ENCODE assay signal across 8 cellular contexts in the genomic region with DNA sequence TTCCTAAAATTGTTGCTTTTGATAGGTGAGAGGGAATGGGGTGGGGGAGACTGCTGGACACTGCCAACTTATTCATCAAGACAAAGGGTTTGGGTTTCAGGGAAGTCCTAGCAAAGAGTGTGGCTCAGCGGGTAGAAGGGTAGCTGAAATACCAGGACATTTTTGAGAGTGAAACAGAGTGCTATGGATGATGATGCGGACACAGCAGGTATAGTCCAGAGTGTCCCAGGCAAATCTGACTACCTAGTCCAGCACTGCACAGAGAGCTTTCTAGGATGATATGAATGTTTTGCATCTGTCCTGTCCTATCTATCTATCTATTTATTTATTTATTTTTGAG.
DNase-seq lines count a peak whose midpoint lies in the region; ATAC-seq, FAIRE-seq and TF ChIP-seq lines count a peak whose summit lies in the region.

No MANE protein-coding gene starts in this region.

- ATAC-seq in GM21723 (IDR thresholded peaks at IDR 0.05; ENCODE audit: unreplicated experiment), result no peak
- ATAC-seq in HG02759 (IDR thresholded peaks at IDR 0.05; ENCODE audit: unreplicated experiment), result no peak

- no peak for FAIRE-seq in RCC 7860 (lab: Jason Lieb, UNC)

- peaks cover 21% of the 10 kb centered on the region for H3K4me1 ChIP-seq in CD8-positive, alpha-beta memory T cell (ENCODE audit: insufficient read depth, low read length)
- H3K4me1 ChIP-seq in Peyer's patch (peaks cover 0 to 26% (median 8%) of the 10 kb centered on the region in 4 donors), esophagus (ENCODE audit: control insufficient read depth in 2 of 2, insufficient read depth in 2 of 2, low read length in 1 of 2) (peaks cover 2% of the 10 kb centered on the region in 2 donors), ovary (ENCODE audit: insufficient read depth) (peaks cover 11% of the 10 kb centered on the region)

- H3K4me3 Mint-ChIP-seq in CD8-positive, alpha-beta memory T cell, result peak overlapping the region; percentile 92 to 99 (median 97)

- TF ChIP-seq CTCF in Peyer's patch (IDR thresholded peaks at IDR 0.05), result no peak
- TF ChIP-seq CTCF in ovary (IDR thresholded peaks at IDR 0.05), result no peak

- no peaks in the 10 kb centered on the region for H3K9me3 Mint-ChIP-seq in CD8-positive, alpha-beta memory T cell

- H3K36me3 Mint-ChIP-seq in CD8-positive, alpha-beta memory T cell, result peaks cover 0 to 3% (median 0%) of the 10 kb centered on the region in 3 donors

- no peak for TF ChIP-seq EP300 in ovary (IDR thresholded peaks at IDR 0.05)

- peaks cover 14 to 33% (median 31%) of the 10 kb centered on the region in 3 donors for H3K4me1 Mint-ChIP-seq in CD8-positive, alpha-beta memory T cell

- peak overlapping the region; percentile 93 for H3K4me3 ChIP-seq in CD8-positive, alpha-beta memory T cell (ENCODE audit: low read length)
- H3K4me3 ChIP-seq in Peyer's patch (peak overlapping the region in 3 of 4 donors; percentile 36 to 77 (median 61)), esophagus (ENCODE audit: low read depth in 1 of 2, low read length in 2 of 2) (no peak overlapping the region), ovary (no peak overlapping the region)

- no peaks in the 10 kb centered on the region for H3K36me3 ChIP-seq in CD8-positive, alpha-beta memory T cell (ENCODE audit: insufficient read depth, low read length)
- H3K36me3 ChIP-seq in Peyer's patch (no peaks in the 10 kb centered on the region), esophagus (ENCODE audit: control insufficient read depth in 2 of 2, insufficient read depth in 2 of 2, low read length in 1 of 2) (no peaks in the 10 kb centered on the region), ovary (no peaks in the 10 kb centered on the region)

- H3K27me3 Mint-ChIP-seq in CD8-positive, alpha-beta memory T cell, result no peaks in the 10 kb centered on the region

- intact Hi-C loops in ovary (cut with DNase I), result loop anchor here in 1 of 4 donors (10.0 kb wide), 1 partner anchor 341 kb away; no protein-coding TSS in a partner anchor

- no peak for TF ChIP-seq POLR2A in Peyer's patch (IDR thresholded peaks at IDR 0.05)
- no peak for TF ChIP-seq POLR2A in ovary (IDR thresholded peaks at IDR 0.05)

- H3K27me3 ChIP-seq in CD8-positive, alpha-beta memory T cell (ENCODE audit: insufficient read depth, low read length, poor library complexity, severe bottlenecking), result no peaks in the 10 kb centered on the region
- no peaks in the 10 kb centered on the region for H3K27me3 ChIP-seq in Peyer's patch
- no peaks in the 10 kb centered on the region for H3K27me3 ChIP-seq in esophagus (ENCODE audit: control insufficient read depth in 1 of 2, insufficient read depth in 2 of 2, low read length in 2 of 2)
- no peaks in the 10 kb centered on the region for H3K27me3 ChIP-seq in ovary

- WGBS in esophagus, 2 donors, result 55 to 67% methylated on average over 2 of the region's 2 CpGs
- 59 to 78% (median 68%) methylated on average over 2 of the region's 2 CpGs for WGBS in ovary, 3 donors

- H3K27ac ChIP-seq in CD8-positive, alpha-beta memory T cell (ENCODE audit: low read depth, low read length), result peak overlapping the region; percentile 69
- H3K27ac ChIP-seq in Peyer's patch, result peak overlapping the region; percentile 64 to 90 (median 84)
- peak overlapping the region; percentile 6 to 85 for H3K27ac ChIP-seq in esophagus (ENCODE audit: low read depth in 2 of 2, low read length in 1 of 2)
- H3K27ac ChIP-seq in ovary, result peak overlapping the region; percentile 46 to 74

- CTCF ChIA-PET in CD8-positive, alpha-beta memory T cell (lab: Charles Lee), result interaction anchor here (0.6 to 5.4 kb wide), 40 partner anchors 9 to 700 kb away, joined by 3 to 83 read pairs (median 5); no protein-coding TSS in a partner anchor

- POLR2A ChIA-PET in CD8-positive, alpha-beta memory T cell (lab: Charles Lee), result interaction anchor here (0.6 to 1.8 kb wide), 6 partner anchors 11 to 322 kb away, joined by 3 to 7 read pairs (median 4); a partner anchor contains a TSS

- no peaks in the 10 kb centered on the region for H3K9me3 ChIP-seq in CD8-positive, alpha-beta memory T cell (ENCODE audit: low read length)
- H3K9me3 ChIP-seq in Peyer's patch, result no peaks in the 10 kb centered on the region
- H3K9me3 ChIP-seq in esophagus (ENCODE audit: control insufficient read depth in 2 of 2, insufficient read depth in 1 of 2, low read depth in 1 of 2, low read length in 1 of 2), result no peaks in the 10 kb centered on the region
- no peaks in the 10 kb centered on the region for H3K9me3 ChIP-seq in ovary

- peak overlapping the region; percentile 81 to 97 (median 91) for H3K27ac Mint-ChIP-seq in CD8-positive, alpha-beta memory T cell

- DNase-seq in CD8-positive, alpha-beta memory T cell, result no peak
- DNase-seq in Peyer's patch, result no peak
- DNase-seq in ovary, result no peak
- no peak for DNase-seq in RKO (ENCODE audit: low spot score)
- DNase-seq in RCC 7860 (ENCODE audit: low spot score), result no peak

Comparison
In these comparisons a context has a peak if more than half of its experiments do, and no peak if none do; other contexts are left out.
1. H3K4me3 ChIP-seq: peak in CD8-positive, alpha-beta memory T cell (single experiment) and Peyer's patch (3 of 4); none in esophagus (0 of 2) and ovary (single experiment).
2. Peak in every context shown above with its lines, with median percentiles within 50 percentile points of each other: H3K27ac ChIP-seq.